Comparison of ENCODE assay signal across 27 cellular contexts in the genomic region with DNA sequence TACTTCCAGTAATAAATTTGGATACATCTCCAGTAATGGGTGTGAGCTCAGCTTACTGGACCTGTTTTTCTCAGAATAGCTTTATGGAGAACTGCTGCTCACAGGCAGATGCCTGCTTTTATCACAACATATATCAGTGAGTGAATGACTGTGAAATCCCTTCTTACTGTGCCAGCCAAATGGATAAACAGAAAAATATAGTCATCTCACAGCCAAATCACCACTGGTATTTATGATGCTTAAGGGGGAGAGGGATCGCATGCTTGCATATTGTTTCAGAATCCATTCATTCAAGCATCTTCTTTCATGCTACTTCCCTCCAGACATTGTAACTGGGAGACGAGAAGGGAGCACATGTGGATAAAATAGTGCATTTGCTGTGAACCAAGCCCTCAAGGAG.
"Had no signal": no experiment of that assay in that cellular context is flagged by ENCODE, and none has a peak within 500 bp of the region (broad histone marks: within the 10 kb centered on the region; RNA-seq: fewer than 3 reads in every experiment).

No MANE protein-coding gene starts in this region.

- H3K4me1 ChIP-seq: esophagus muscularis mucosa, gastroesophageal sphincter, heart left ventricle, sigmoid colon, suprapubic skin, transverse colon, upper lobe of right lung, uterus had no signal

- H3K27ac ChIP-seq: epithelial cell of prostate, esophagus muscularis mucosa, gastroesophageal sphincter, heart left ventricle, hepatocyte, ovary, psoas muscle, sigmoid colon, skin epidermis, suprapubic skin, transverse colon, upper lobe of right lung, uterus had no signal

- H3K27me3 ChIP-seq: esophagus muscularis mucosa, gastroesophageal sphincter, heart left ventricle, hepatocyte, ovary, sigmoid colon, suprapubic skin, transverse colon, upper lobe of right lung, uterus had no signal

- ATAC-seq: gastroesophageal sphincter; heart left ventricle; left lobe of liver; natural killer cell; psoas muscle; right cardiac atrium; stimulated activated naive CD8-positive, alpha-beta T cell treated with anti-CD3 and anti-CD28 coated beads, Interleukin-15, amount 100 ng/mL, for 72 hours; upper lobe of right lung had no signal

- DNase-seq: effector CD8-positive, alpha-beta T cell; endodermal cell; heart left ventricle; kidney; natural killer cell; occipital lobe; ovary; posterior cingulate gyrus; psoas muscle; right cardiac atrium; sigmoid colon; stimulated activated CD4-positive, alpha-beta T cell treated with anti-CD3 and anti-CD28 coated beads, Interleukin-12 subunit alpha, Interleukin-12 subunit beta, amount 100 ng/mL, for 4 hours; stimulated activated CD4-positive, alpha-beta T cell treated with anti-CD3 and anti-CD28 coated beads, Interleukin-1b, Interleukin-23, amount 100 ng/mL, for 48 hours; stimulated activated CD4-positive, alpha-beta T cell treated with anti-CD3 and anti-CD28 coated beads, Interleukin-4, amount 100 ng/mL, for 1 hour; stimulated activated CD8-positive, alpha-beta memory T cell treated with anti-CD3 and anti-CD28 coated beads, Interleukin-4, amount 100 ng/mL, for 48 hours; stimulated activated naive CD4-positive, alpha-beta T cell; stimulated activated naive CD8-positive, alpha-beta T cell treated with anti-CD3 and anti-CD28 coated beads, Interleukin-15, amount 100 ng/mL, for 72 hours; transverse colon; upper lobe of right lung; uterus had no signal
